Comparison of ENCODE assay signal across 17 cellular contexts in the genomic region with DNA sequence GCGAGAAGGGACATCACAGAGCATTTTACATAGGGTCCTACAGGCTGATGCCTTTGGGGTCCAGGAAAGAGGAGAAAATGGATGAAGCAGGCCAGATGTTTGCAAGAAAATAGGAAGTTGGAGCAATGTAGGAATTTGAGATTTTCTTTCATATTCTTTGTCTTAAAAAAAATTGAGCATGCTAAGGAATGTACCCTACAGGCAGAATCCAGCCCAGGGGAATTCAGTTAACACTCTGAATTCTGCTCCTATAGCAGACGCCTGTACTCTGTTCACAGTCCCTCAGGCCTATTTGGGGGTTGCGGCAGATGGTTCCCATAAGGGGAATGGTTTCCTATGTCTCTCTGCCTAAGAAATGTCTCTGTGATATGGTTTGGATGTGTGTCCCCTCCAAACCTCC.
A peak's percentile ranks its signal among the peaks of the same experiment; 100 is the strongest.
DNase-seq lines count a peak whose midpoint lies in the region; ATAC-seq and TF ChIP-seq lines count a peak whose summit lies in the region.
"Had no signal": no experiment of that assay in that cellular context is flagged by ENCODE, and none has a peak within 500 bp of the region (broad histone marks: within the 10 kb centered on the region; RNA-seq: fewer than 3 reads in every experiment).

No MANE protein-coding gene starts in this region.

- peaks cover 33% of the 10 kb centered on the region for H3K4me1 Mint-ChIP-seq in activated CD4-positive, alpha-beta T cell treated with anti-CD3 and anti-CD28 coated beads, Interleukin-2, amount 10 ng/mL, durations not matched to agents 24 days and 14 days
- peaks cover 2% of the 10 kb centered on the region for H3K4me1 Mint-ChIP-seq in activated CD4-positive, alpha-beta T cell treated with anti-CD3 and anti-CD28 coated beads, Interleukin-2, amount 10 ng/mL, durations not matched to agents 7 days and 5 days
- H3K4me1 Mint-ChIP-seq in activated T-helper 1 cell treated with anti-CD3 and anti-CD28 coated beads, Interleukin-12 subunit alpha, Interleukin-12 subunit beta, Interleukin-2, Interleukin-4 antibody, amounts not matched to agents 30 ng/mL and 10 ng/mL and 1 ng/mL, durations not matched to agents 14 hours and 24 hours and 36 hours (ENCODE audit: low read depth): peaks cover 43% of the 10 kb centered on the region
- H3K4me1 Mint-ChIP-seq in stimulated activated effector memory CD8-positive, alpha-beta T cell treated with anti-CD3 and anti-CD28 coated beads, Interleukin-12 subunit alpha, Interleukin-12 subunit beta, amount 100 ng/mL, for 72 hours: peaks cover 20% of the 10 kb centered on the region
- H3K4me1 Mint-ChIP-seq: CD14-positive monocyte had no signal

- no peak overlapping the region for H3K4me3 ChIP-seq in A673 (ENCODE audit: low read depth, low read length, poor library complexity, severe bottlenecking)
- H3K4me3 ChIP-seq: A549, BLaER1, GM23338 had no signal

- H3K27ac ChIP-seq in A673 (ENCODE audit: low read depth, low read length, poor library complexity, severe bottlenecking): peak overlapping the region; percentile 71
- H3K27ac ChIP-seq: 22Rv1, A549, BLaER1 had no signal

- peaks cover 2% of the 10 kb centered on the region for H3K27me3 Mint-ChIP-seq in activated CD4-positive, alpha-beta T cell treated with anti-CD3 and anti-CD28 coated beads, Interleukin-2, amount 10 ng/mL, durations not matched to agents 24 days and 14 days
- peaks cover 5% of the 10 kb centered on the region for H3K27me3 Mint-ChIP-seq in activated CD4-positive, alpha-beta T cell treated with anti-CD3 and anti-CD28 coated beads, Interleukin-2, amount 10 ng/mL, durations not matched to agents 7 days and 5 days
- H3K27me3 Mint-ChIP-seq in activated T-helper 1 cell treated with anti-CD3 and anti-CD28 coated beads, Interleukin-12 subunit alpha, Interleukin-12 subunit beta, Interleukin-2, Interleukin-4 antibody, amounts not matched to agents 30 ng/mL and 10 ng/mL and 1 ng/mL, durations not matched to agents 14 hours and 24 hours and 36 hours (ENCODE audit: insufficient read depth): peaks cover 3% of the 10 kb centered on the region

- H3K9me3 Mint-ChIP-seq in activated CD4-positive, alpha-beta T cell treated with anti-CD3 and anti-CD28 coated beads, Interleukin-2, amount 10 ng/mL, durations not matched to agents 24 days and 14 days: peaks cover 27% of the 10 kb centered on the region
- peaks cover 2% of the 10 kb centered on the region for H3K9me3 Mint-ChIP-seq in activated CD4-positive, alpha-beta T cell treated with anti-CD3 and anti-CD28 coated beads, Interleukin-2, amount 10 ng/mL, durations not matched to agents 7 days and 5 days
- peaks cover 53% of the 10 kb centered on the region for H3K9me3 Mint-ChIP-seq in activated T-helper 1 cell treated with anti-CD3 and anti-CD28 coated beads, Interleukin-12 subunit alpha, Interleukin-12 subunit beta, Interleukin-2, Interleukin-4 antibody, amounts not matched to agents 30 ng/mL and 10 ng/mL and 1 ng/mL, durations not matched to agents 14 hours and 24 hours and 36 hours
- H3K9me3 Mint-ChIP-seq in stimulated activated effector memory CD8-positive, alpha-beta T cell treated with anti-CD3 and anti-CD28 coated beads, Interleukin-12 subunit alpha, Interleukin-12 subunit beta, amount 100 ng/mL, for 72 hours: peaks cover 10% of the 10 kb centered on the region

- no peaks in the 10 kb centered on the region for H3K27me3 ChIP-seq in A673 (replicated peaks; ENCODE audit: insufficient read depth, low read depth, low read length, poor library complexity)
- H3K27me3 ChIP-seq: BLaER1 had no signal

- peaks cover 13% of the 10 kb centered on the region for H3K36me3 Mint-ChIP-seq in activated CD4-positive, alpha-beta T cell treated with anti-CD3 and anti-CD28 coated beads, Interleukin-2, amount 10 ng/mL, durations not matched to agents 24 days and 14 days (ENCODE audit: low read depth)
- H3K36me3 Mint-ChIP-seq in activated CD4-positive, alpha-beta T cell treated with anti-CD3 and anti-CD28 coated beads, Interleukin-2, amount 10 ng/mL, durations not matched to agents 7 days and 5 days (ENCODE audit: low read depth): no peaks in the 10 kb centered on the region
- H3K36me3 Mint-ChIP-seq in activated T-helper 1 cell treated with anti-CD3 and anti-CD28 coated beads, Interleukin-12 subunit alpha, Interleukin-12 subunit beta, Interleukin-2, Interleukin-4 antibody, amounts not matched to agents 30 ng/mL and 10 ng/mL and 1 ng/mL, durations not matched to agents 14 hours and 24 hours and 36 hours (ENCODE audit: low read depth): peaks cover 16% of the 10 kb centered on the region
- H3K36me3 Mint-ChIP-seq in stimulated activated effector memory CD8-positive, alpha-beta T cell treated with anti-CD3 and anti-CD28 coated beads, Interleukin-12 subunit alpha, Interleukin-12 subunit beta, amount 100 ng/mL, for 72 hours: peaks cover 7% of the 10 kb centered on the region
- H3K36me3 Mint-ChIP-seq: CD14-positive monocyte; CD4-positive, alpha-beta memory T cell had no signal

- no peak for DNase-seq in activated CD4-positive, alpha-beta T cell treated with anti-CD3 and anti-CD28 coated beads, Interleukin-2, amount 10 ng/mL, durations not matched to agents 24 days and 14 days
- no peak for DNase-seq in activated CD4-positive, alpha-beta T cell treated with anti-CD3 and anti-CD28 coated beads, Interleukin-2, amount 10 ng/mL, durations not matched to agents 7 days and 5 days
- DNase-seq in A673 (ENCODE audit: low spot score) (no peak), hepatic stellate cell (ENCODE audit: low spot score) (no peak)
- DNase-seq in activated T-helper 1 cell treated with anti-CD3 and anti-CD28 coated beads, Interleukin-12 subunit alpha, Interleukin-12 subunit beta, Interleukin-2, Interleukin-4 antibody, amounts not matched to agents 30 ng/mL and 10 ng/mL and 1 ng/mL, durations not matched to agents 14 hours and 24 hours and 36 hours (ENCODE audit: low spot score): no peak
- DNase-seq in stimulated activated effector memory CD8-positive, alpha-beta T cell treated with anti-CD3 and anti-CD28 coated beads, Interleukin-12 subunit alpha, Interleukin-12 subunit beta, amount 100 ng/mL, for 72 hours (ENCODE audit: low spot score in 2 of 2): no peak
- DNase-seq in activated T-cell treated with anti-CD3 and anti-CD28 coated beads, Interleukin-2, amount 50 U/mL, for 1 hour: no peak
- DNase-seq: CD4-positive, alpha-beta memory T cell; DMS153; DMS79; GDM1; HCEC 1CT had no signal

- H3K4me3 Mint-ChIP-seq in activated CD4-positive, alpha-beta T cell treated with anti-CD3 and anti-CD28 coated beads, Interleukin-2, amount 10 ng/mL, durations not matched to agents 24 days and 14 days: no peak overlapping the region
- no peak overlapping the region for H3K4me3 Mint-ChIP-seq in activated CD4-positive, alpha-beta T cell treated with anti-CD3 and anti-CD28 coated beads, Interleukin-2, amount 10 ng/mL, durations not matched to agents 7 days and 5 days
- no peak overlapping the region for H3K4me3 Mint-ChIP-seq in activated T-helper 1 cell treated with anti-CD3 and anti-CD28 coated beads, Interleukin-12 subunit alpha, Interleukin-12 subunit beta, Interleukin-2, Interleukin-4 antibody, amounts not matched to agents 30 ng/mL and 10 ng/mL and 1 ng/mL, durations not matched to agents 14 hours and 24 hours and 36 hours
- no peak overlapping the region for H3K4me3 Mint-ChIP-seq in stimulated activated effector memory CD8-positive, alpha-beta T cell treated with anti-CD3 and anti-CD28 coated beads, Interleukin-12 subunit alpha, Interleukin-12 subunit beta, amount 100 ng/mL, for 72 hours
- H3K4me3 Mint-ChIP-seq: CD14-positive monocyte, GM23338 had no signal

- peak overlapping the region; percentile 92 for H3K27ac Mint-ChIP-seq in activated CD4-positive, alpha-beta T cell treated with anti-CD3 and anti-CD28 coated beads, Interleukin-2, amount 10 ng/mL, durations not matched to agents 24 days and 14 days
- H3K27ac Mint-ChIP-seq in activated CD4-positive, alpha-beta T cell treated with anti-CD3 and anti-CD28 coated beads, Interleukin-2, amount 10 ng/mL, durations not matched to agents 7 days and 5 days: no peak overlapping the region
- H3K27ac Mint-ChIP-seq in activated T-helper 1 cell treated with anti-CD3 and anti-CD28 coated beads, Interleukin-12 subunit alpha, Interleukin-12 subunit beta, Interleukin-2, Interleukin-4 antibody, amounts not matched to agents 30 ng/mL and 10 ng/mL and 1 ng/mL, durations not matched to agents 14 hours and 24 hours and 36 hours: peak overlapping the region; percentile 83
- peak overlapping the region; percentile 80 for H3K27ac Mint-ChIP-seq in stimulated activated effector memory CD8-positive, alpha-beta T cell treated with anti-CD3 and anti-CD28 coated beads, Interleukin-12 subunit alpha, Interleukin-12 subunit beta, amount 100 ng/mL, for 72 hours
- H3K27ac Mint-ChIP-seq: CD14-positive monocyte, GM23338 had no signal

- BruUV-seq in A673 (replicated peaks; lab: Mats Ljungman, UMichigan): no TSS peak

- intact Hi-C loops in activated CD4-positive, alpha-beta T cell treated with anti-CD3 and anti-CD28 coated beads, Interleukin-2, amount 10 ng/mL, durations not matched to agents 24 days and 14 days (cut with micrococcal nuclease): loop anchor here (10.0 kb wide), 1 partner anchor 102 kb away; no protein-coding TSS in a partner anchor
- intact Hi-C loops in A673 (cut with micrococcal nuclease; ENCODE audit: unreplicated experiment): no loop called here
- intact Hi-C loops in activated T-helper 1 cell treated with anti-CD3 and anti-CD28 coated beads, Interleukin-12 subunit alpha, Interleukin-12 subunit beta, Interleukin-2, Interleukin-4 antibody, amounts not matched to agents 30 ng/mL and 10 ng/mL and 1 ng/mL, durations not matched to agents 14 hours and 24 hours and 36 hours (cut with micrococcal nuclease): loop anchor here (2.0 kb wide), 1 partner anchor 100 kb away; no protein-coding TSS in a partner anchor

- no peaks in the 10 kb centered on the region for H3K36me3 ChIP-seq in A673 (ENCODE audit: insufficient read depth, low read length, poor library complexity, severe bottlenecking)
- H3K36me3 ChIP-seq: BLaER1 had no signal

- POLR2A ChIA-PET in activated CD4-positive, alpha-beta T cell treated with anti-CD3 and anti-CD28 coated beads, Interleukin-2, amount 10 ng/mL, durations not matched to agents 7 days and 5 days (lab: Charles Lee): no interaction called here
- POLR2A ChIA-PET in A673 (lab: Charles Lee; ENCODE audit: low non-redundant PET): no interaction called here

- peaks cover 20% of the 10 kb centered on the region for H3K4me1 ChIP-seq in A673 (ENCODE audit: insufficient read depth, low read length, poor library complexity, severe bottlenecking)
- H3K4me1 ChIP-seq: A549 had no signal

- CTCF ChIA-PET in activated CD4-positive, alpha-beta T cell treated with anti-CD3 and anti-CD28 coated beads, Interleukin-2, amount 10 ng/mL, durations not matched to agents 7 days and 5 days (lab: Charles Lee): interaction anchor here (0.6 kb wide), 1 partner anchor 728 kb away, joined by 3 read pairs; no protein-coding TSS in a partner anchor
- CTCF ChIA-PET in A673 (lab: Charles Lee): no interaction called here

- ATAC-seq in stimulated activated effector memory CD8-positive, alpha-beta T cell treated with anti-CD3 and anti-CD28 coated beads, Interleukin-12 subunit alpha, Interleukin-12 subunit beta, amount 100 ng/mL, for 72 hours: no peak
- ATAC-seq: A549, GM23338 had no signal

- no peaks in the 10 kb centered on the region for H3K9me3 ChIP-seq in A673 (ENCODE audit: low read depth, low read length, poor library complexity, severe bottlenecking)
- H3K9me3 ChIP-seq: A549, BLaER1 had no signal

- no peak for TF ChIP-seq CTCF in A673 (conservative IDR thresholded peaks at IDR 0.05; ENCODE audit: low read depth, low read length)
